ENCODE assay signal across 26 cellular contexts in the genomic region with DNA sequence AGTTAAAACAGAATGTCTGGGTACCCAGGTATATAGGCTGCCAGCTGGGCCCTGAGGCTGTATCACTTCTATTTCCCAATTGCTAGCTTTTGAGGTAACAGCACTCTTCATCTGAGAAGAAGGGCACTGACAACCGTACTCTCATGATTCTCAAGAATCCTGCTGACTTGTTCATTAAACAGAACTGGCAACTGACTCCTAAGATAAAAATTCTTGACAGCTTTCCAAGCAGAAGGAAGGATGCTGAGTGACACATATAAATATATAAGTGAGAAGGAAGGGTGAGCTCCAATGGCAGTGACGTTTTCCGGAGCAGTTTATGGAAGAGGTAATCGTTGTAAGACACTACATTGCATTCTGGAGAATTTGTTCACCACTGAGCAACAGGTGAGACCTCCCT. TPM values are rescaled to one million over a fixed set of nuclear protein-coding genes. Genes with fewer than 3 reads are reported as not detected.
DNase-seq lines count a peak whose midpoint lies in the region; ATAC-seq, FAIRE-seq and TF ChIP-seq lines count a peak whose summit lies in the region.
"Had no signal": no experiment of that assay in that cellular context is flagged by ENCODE, and none has a peak within 500 bp of the region (broad histone marks: within the 10 kb centered on the region; RNA-seq: fewer than 3 reads in every experiment).

No MANE protein-coding gene starts in this region.

- no peaks in the 10 kb centered on the region; a peak in 1 of 5 replicates for H3K27me3 ChIP-seq in HepG2 (ENCODE audit: control insufficient read depth in 1 of 2, insufficient read depth in 2 of 2, low read length in 2 of 2)
- no peaks in the 10 kb centered on the region for H3K27me3 ChIP-seq in right lobe of liver
- no peaks in the 10 kb centered on the region for H3K27me3 ChIP-seq in neural cell (ENCODE audit: insufficient read depth, low read depth, low read length)
- H3K27me3 ChIP-seq: BE2C; BLaER1 treated with 17β-estradiol and CSF1 and Interleukin-3, amounts not matched to agents 10 nM and 100 nM had no signal

- no peaks in the 10 kb centered on the region for H3K9me2 ChIP-seq in neural cell (ENCODE audit: insufficient read depth, low read length)

- TF ChIP-seq RAD21 in HepG2 (CRISPR knock-in tag; IDR thresholded peaks at IDR 0.05) = no peak
- no peak for TF ChIP-seq RAD21 in neural cell (conservative IDR thresholded peaks at IDR 0.05)

- intact Hi-C loops in HepG2 (cut with micrococcal nuclease; ENCODE audit: unreplicated experiment) = no loop called here
- intact Hi-C loops in right lobe of liver (cut with DNase I) = no loop called here

- TF ChIP-seq CTCF in HepG2 (CRISPR knock-in tag; IDR thresholded peaks at IDR 0.05) (no peak), right lobe of liver (IDR thresholded peaks at IDR 0.05) (no peak), neural cell (IDR thresholded peaks at IDR 0.05; ENCODE audit: poor library complexity, severe bottlenecking) (no peak)

- CTCF ChIA-PET in HepG2 (lab: Yijun Ruan, JAX; ENCODE audit: low intra/inter-chr PET ratio, low total read pairs) = no interaction called here

- H3K4me2 ChIP-seq in HepG2 (ENCODE audit: low read depth, low read length) (no peak overlapping the region), neural cell (ENCODE audit: low read length) (no peak overlapping the region)
- H3K4me2 ChIP-seq: A549; BLaER1 treated with 17β-estradiol and CSF1 and Interleukin-3, amounts not matched to agents 10 nM and 100 nM had no signal

- FAIRE-seq in HepG2 (lab: Jason Lieb, UNC) = no peak
- FAIRE-seq: A549, D721Med, GM12878, GM19239, H1 had no signal

- H2AFZ ChIP-seq in HepG2 (ENCODE audit: low read length) (peak overlapping the region; percentile 54), neural cell (ENCODE audit: low read depth, low read length) (no peak overlapping the region)
- H2AFZ ChIP-seq: GM23248 had no signal

- ATAC-seq in HepG2 (no peak), right lobe of liver (no peak), HG03432 (IDR thresholded peaks at IDR 0.05; ENCODE audit: unreplicated experiment) (no peak)
- ATAC-seq: A549, GM12878 had no signal

- DNase-seq in HepG2 (ENCODE audit: low spot score) (no peak), right lobe of liver (no peak), iris pigment epithelial cell (ENCODE audit: low read depth) (peak; percentile 10), NCI-H345 treated with DMSO at 0.1 percent for 48 hours (lab: John Stamatoyannopoulos, UW; ENCODE audit: unreplicated experiment) (no peak), NCI-H2107 treated with DMSO at 0.1 percent for 48 hours (lab: John Stamatoyannopoulos, UW; ENCODE audit: unreplicated experiment) (no peak)
- DNase-seq: 8988T; ACHN; AML-193; BE2C; CD4-positive, alpha-beta T cell; CD8-positive, alpha-beta memory T cell; DMS 273 treated with DMSO at 0.1 percent for 48 hours; DMS79; EL; GDM1; GM23248; H7; HCEC 1CT had no signal

- no peaks in the 10 kb centered on the region for H3K4me1 ChIP-seq in HepG2 (ENCODE audit: insufficient read depth, low read length)
- H3K4me1 ChIP-seq in right lobe of liver = no peaks in the 10 kb centered on the region
- H3K4me1 ChIP-seq: A549; BE2C; BLaER1 treated with 17β-estradiol and CSF1 and Interleukin-3, amounts not matched to agents 10 nM and 100 nM had no signal

- H4K20me1 ChIP-seq in HepG2 (ENCODE audit: insufficient read depth, low read length) (no peaks in the 10 kb centered on the region), neural cell (ENCODE audit: insufficient read depth) (no peaks in the 10 kb centered on the region)
- H4K20me1 ChIP-seq: BLaER1 treated with 17β-estradiol and CSF1 and Interleukin-3, amounts not matched to agents 10 nM and 100 nM had no signal

- POLR2A ChIA-PET in HepG2 (lab: Yijun Ruan, JAX) = interaction anchor here (1.2 kb wide), 1 partner anchor 9 kb away, joined by 3 read pairs; no protein-coding TSS in a partner anchor

- no peaks in the 10 kb centered on the region for H3K9me3 ChIP-seq in HepG2 (ENCODE audit: low read length)
- no peaks in the 10 kb centered on the region for H3K9me3 ChIP-seq in right lobe of liver
- no peaks in the 10 kb centered on the region for H3K9me3 ChIP-seq in neural cell (ENCODE audit: low read length)
- H3K9me3 ChIP-seq: A549, BE2C had no signal

- no peak for TF ChIP-seq EP300 in HepG2 (IDR thresholded peaks at IDR 0.05; ENCODE audit: low read depth in 2 of 2, low read length in 2 of 2)
- no peak for TF ChIP-seq EP300 in HepG2 (CRISPR knock-in tag; IDR thresholded peaks at IDR 0.05; ENCODE audit: borderline replicate concordance)
- peak; percentile 85 for TF ChIP-seq EP300 in neural cell (conservative IDR thresholded peaks at IDR 0.05; ENCODE audit: poor library complexity, severe bottlenecking)

- H3K27ac ChIP-seq in HepG2 (ENCODE audit: extremely low read length, insufficient read depth, low read length) = no peak overlapping the region
- no peak overlapping the region for H3K27ac ChIP-seq in right lobe of liver
- H3K27ac ChIP-seq in neural cell (ENCODE audit: low read length) = no peak overlapping the region
- H3K27ac ChIP-seq: A549; BLaER1 treated with 17β-estradiol and CSF1 and Interleukin-3, amounts not matched to agents 10 nM and 100 nM; GM23248 had no signal

- no peaks in the 10 kb centered on the region for H3F3A ChIP-seq in neural cell (ENCODE audit: insufficient read depth, low read length, poor library complexity, severe bottlenecking)

- in situ Hi-C loops in HepG2 (cut with HindIII; ENCODE audit: extremely low pct_ligation_motif_present, low pct_unique_long_range_greater_than_20kb) = no loop called here

- TF ChIP-seq POLR2A in HepG2 (IDR thresholded peaks at IDR 0.05; ENCODE audit: insufficient read depth in 1 of 2, low read depth in 2 of 2, low read length in 2 of 2) (no peak), right lobe of liver (IDR thresholded peaks at IDR 0.05) (no peak)

- WGBS in HepG2 (ENCODE audit: low lambda C conversion rate) = 56% methylated on average over 4 of the region's 4 CpGs
- 78% methylated on average over 4 of the region's 4 CpGs for whole genome bisulfite sequencing in right lobe of liver (ENCODE audit: insufficient coverage, low coverage, low lambda C conversion rate, missing lambda C conversion rate)

- BruUV-seq in HepG2 (replicated peaks; lab: Mats Ljungman, UMichigan) = no TSS peak

- no peaks in the 10 kb centered on the region for H3K36me3 ChIP-seq in HepG2 (replicated peaks in 1 of 2; ENCODE audit: control insufficient read depth in 1 of 2, insufficient read depth in 2 of 2, low read length in 2 of 2)
- H3K36me3 ChIP-seq in right lobe of liver = no peaks in the 10 kb centered on the region
- H3K36me3 ChIP-seq in neural cell (ENCODE audit: insufficient read depth, low read length) = no peaks in the 10 kb centered on the region
- H3K36me3 ChIP-seq: BE2C; BLaER1 treated with 17β-estradiol and CSF1 and Interleukin-3, amounts not matched to agents 10 nM and 100 nM had no signal

- no peaks in the 10 kb centered on the region for H3K79me2 ChIP-seq in HepG2 (ENCODE audit: insufficient read depth, low read length)
- H3K79me2 ChIP-seq in neural cell (replicated peaks; ENCODE audit: insufficient read depth, low read length) = no peaks in the 10 kb centered on the region

- H3K4me3 ChIP-seq in HepG2 (replicated peaks in 1 of 3; ENCODE audit: insufficient read depth in 1 of 3, low read depth in 2 of 3, low read length in 3 of 3) (no peak overlapping the region), right lobe of liver (no peak overlapping the region), neural cell (ENCODE audit: low read length) (no peak overlapping the region)
- H3K4me3 ChIP-seq: A549; BLaER1 treated with 17β-estradiol and CSF1 and Interleukin-3, amounts not matched to agents 10 nM and 100 nM; GM12878; GM23248 had no signal

- H3K9ac ChIP-seq in HepG2 (ENCODE audit: insufficient read depth, low read depth, low read length) = no peak overlapping the region
- no peak overlapping the region for H3K9ac ChIP-seq in neural cell (ENCODE audit: low read length)
- H3K9ac ChIP-seq: BLaER1 treated with 17β-estradiol and CSF1 and Interleukin-3, amounts not matched to agents 10 nM and 100 nM; GM23248 had no signal

TF ChIP-seq in neural cell, 6 proteins besides CTCF, POLR2A, EP300 and RAD21 (continues in another document):
- peak; percentile 26 for TF ChIP-seq POLR2AphosphoS5 (IDR thresholded peaks at IDR 0.05)

RNA-seq across cellular contexts. Expression of a gene that starts 48.1 kb away (rescaled TPM):
- 69.0 and 99.0 TPM in 2 replicates for total RNA-seq in HepG2 (2016; rRNA removed; fragmentation: Illumina TruSeq; extraction: Trizol)
- total RNA-seq in HepG2 (2016; cell fraction: cytosol; rRNA removed; fragmentation: Illumina TruSeq; extraction: Trizol; ENCODE audit: low read depth) = 27.6 and 36.4 TPM in 2 replicates
- total RNA-seq in HepG2 (2016; cell fraction: insoluble cytoplasmic fraction; rRNA removed; fragmentation: Illumina TruSeq; extraction: Trizol) = 66.8 and 94.5 TPM in 2 replicates
- 25.1 and 28.0 TPM in 2 replicates for total RNA-seq in HepG2 (2016; cell fraction: membrane; rRNA removed; fragmentation: Illumina TruSeq; extraction: Trizol)
- 94.9 and 106 TPM in 2 replicates for total RNA-seq in HepG2 (2016; cell fraction: nucleus; rRNA removed; fragmentation: Illumina TruSeq; extraction: Trizol)
- polyA plus RNA-seq in HepG2 (2011; rRNA removed) = 18.1 and 21.0 TPM in 2 replicates
- 7.6 and 13.3 TPM in 2 replicates for polyA plus RNA-seq in HepG2 (2011; cell fraction: cytosol; rRNA removed)
- 13.9 and 17.0 TPM in 2 replicates for polyA plus RNA-seq in HepG2 (2011; cell fraction: nucleus; rRNA removed)
- polyA plus RNA-seq in HepG2 (2012) = 28.1 and 32.1 TPM in 2 replicates
- polyA plus RNA-seq in HepG2 (2016; cell fraction: cytosol; fragmentation: Illumina TruSeq; extraction: Trizol; ENCODE audit: low read depth) = 1.1 and 1.3 TPM in 2 replicates
- 40.5 and 44.9 TPM in 2 replicates for polyA plus RNA-seq in HepG2 (2016; cell fraction: insoluble cytoplasmic fraction; fragmentation: Illumina TruSeq; extraction: Trizol; ENCODE audit: low read depth)
- 4.3 and 4.9 TPM in 2 replicates for polyA plus RNA-seq in HepG2 (2016; cell fraction: membrane; fragmentation: Illumina TruSeq; extraction: Trizol; ENCODE audit: low read depth)
- polyA plus RNA-seq in HepG2 (2016; cell fraction: nucleus; fragmentation: Illumina TruSeq; extraction: Trizol; ENCODE audit: insufficient read depth, low read depth) = 46.0 and 49.0 TPM in 2 replicates
- 5.6 and 32.4 TPM in 2 replicates for polyA minus RNA-seq in HepG2 (2011; rRNA and poly(A)+ RNA removed; ENCODE audit: low replicate concordance)
- 42.3 and 56.3 TPM in 2 replicates for polyA minus RNA-seq in HepG2 (2011; cell fraction: cytosol; rRNA and poly(A)+ RNA removed)
- polyA minus RNA-seq in HepG2 (2011; cell fraction: nucleus; rRNA and poly(A)+ RNA removed) = 188 and 226 TPM in 2 replicates
- 10 to 100 TPM; 15.4 to 34.0 (median 21.5) TPM for total RNA-seq in right lobe of liver
- polyA plus RNA-seq in neural cell = 48.2 and 48.4 TPM in 2 replicates
- 235 and 284 TPM in 2 replicates for polyA minus RNA-seq in neural cell
